In the genomic region with DNA sequence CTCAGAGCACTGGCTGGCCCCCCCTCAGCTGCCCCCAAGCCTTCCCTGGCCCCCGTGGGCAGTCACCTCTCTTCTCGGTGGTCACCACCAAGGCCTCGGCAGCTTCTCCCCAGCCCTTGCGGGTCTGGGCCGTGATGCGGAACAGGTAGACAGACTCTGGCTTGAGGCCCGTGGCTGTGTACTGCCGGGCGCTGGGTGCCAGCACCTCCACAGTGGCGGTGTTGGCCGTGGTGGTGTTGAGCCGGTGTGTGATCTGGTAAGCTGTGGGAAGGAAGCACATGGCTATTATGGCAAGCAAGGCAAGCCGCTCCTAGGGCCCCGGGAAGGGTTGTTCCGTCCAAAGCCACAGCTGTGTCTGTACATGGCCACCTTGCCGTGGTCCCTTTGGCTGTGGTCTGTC, we compare ENCODE assay signal across 27 cellular contexts.
DNase-seq lines count a peak whose midpoint lies in the region; ATAC-seq, FAIRE-seq and TF ChIP-seq lines count a peak whose summit lies in the region.
"Had no signal": no experiment of that assay in that cellular context is flagged by ENCODE, and none has a peak within 500 bp of the region (broad histone marks: within the 10 kb centered on the region; RNA-seq: fewer than 3 reads in every experiment).

No MANE protein-coding gene starts in this region.

- no peak for TF ChIP-seq CTCF in body of pancreas (IDR thresholded peaks at IDR 0.05)
- no peak for TF ChIP-seq CTCF in kidney (IDR thresholded peaks at IDR 0.05; ENCODE audit: borderline replicate concordance, extremely low read depth, insufficient read depth)
- no peak for TF ChIP-seq CTCF in pancreas (IDR thresholded peaks at IDR 0.05)

- H3K9ac ChIP-seq in kidney (ENCODE audit: low read length in 2 of 2) = no peak overlapping the region
- H3K9ac ChIP-seq: BLaER1 treated with 17β-estradiol and CSF1 and Interleukin-3, amounts not matched to agents 10 nM and 100 nM; GM23248 had no signal

- H3K27me3 ChIP-seq in H7 (ENCODE audit: control insufficient read depth, insufficient read depth, low read length) = no peaks in the 10 kb centered on the region
- H3K27me3 ChIP-seq in body of pancreas = no peaks in the 10 kb centered on the region
- no peaks in the 10 kb centered on the region for H3K27me3 ChIP-seq in pancreas
- H3K27me3 ChIP-seq: BE2C; BLaER1 treated with 17β-estradiol and CSF1 and Interleukin-3, amounts not matched to agents 10 nM and 100 nM had no signal

- no peaks in the 10 kb centered on the region for H3K36me3 ChIP-seq in H7 (replicated peaks; ENCODE audit: control insufficient read depth, insufficient read depth, low read length)
- no peaks in the 10 kb centered on the region for H3K36me3 ChIP-seq in body of pancreas (replicated peaks in 1 of 2; ENCODE audit: insufficient read depth in 1 of 2, low read depth in 2 of 2)
- H3K36me3 ChIP-seq in kidney (ENCODE audit: control insufficient read depth in 1 of 2, insufficient read depth in 2 of 2, low read length in 2 of 2) = no peaks in the 10 kb centered on the region
- no peaks in the 10 kb centered on the region for H3K36me3 ChIP-seq in pancreas
- H3K36me3 ChIP-seq: BE2C, HAP-1 had no signal

- no peak overlapping the region for H3K4me3 ChIP-seq in H7 (ENCODE audit: insufficient read depth, low read depth, low read length)
- no peak overlapping the region for H3K4me3 ChIP-seq in body of pancreas
- no peak overlapping the region for H3K4me3 ChIP-seq in kidney (ENCODE audit: low read length in 2 of 2)
- no peak overlapping the region for H3K4me3 ChIP-seq in pancreas
- H3K4me3 ChIP-seq: A549; BLaER1 treated with 17β-estradiol and CSF1 and Interleukin-3, amounts not matched to agents 10 nM and 100 nM; GM12878; GM23248; HAP-1 had no signal

- WGBS in body of pancreas, 2 donors = 68 to 96% methylated on average over 4 to 16 of the region's 16 CpGs
- WGBS in pancreas, 2 donors = 58 to 60% methylated on average over 16 of the region's 16 CpGs

- H3K27ac ChIP-seq in body of pancreas = no peak overlapping the region
- H3K27ac ChIP-seq in kidney (ENCODE audit: low read depth in 2 of 2, low read length in 2 of 2) = no peak overlapping the region
- H3K27ac ChIP-seq in pancreas = no peak overlapping the region
- H3K27ac ChIP-seq: A549; BLaER1 treated with 17β-estradiol and CSF1 and Interleukin-3, amounts not matched to agents 10 nM and 100 nM; GM23248 had no signal

- H3K9me3 ChIP-seq in body of pancreas = no peaks in the 10 kb centered on the region
- H3K9me3 ChIP-seq in kidney (ENCODE audit: control insufficient read depth in 1 of 2, low read length in 2 of 2) = no peaks in the 10 kb centered on the region
- no peaks in the 10 kb centered on the region for H3K9me3 ChIP-seq in pancreas
- H3K9me3 ChIP-seq: A549; BE2C; BLaER1 treated with 17β-estradiol and CSF1 and Interleukin-3, amounts not matched to agents 10 nM and 100 nM; HAP-1 had no signal

- ATAC-seq in body of pancreas (peak; percentile 41), pancreas (peak in 2 of 4 donors; percentile 76 to 83), left cardiac atrium (no peak)
- ATAC-seq: A549, GM12878 had no signal

- H3K4me1 ChIP-seq in body of pancreas (no peaks in the 10 kb centered on the region), kidney (ENCODE audit: control insufficient read depth in 1 of 2, insufficient read depth in 1 of 2, low read depth in 1 of 2, low read length in 2 of 2) (no peaks in the 10 kb centered on the region), pancreas (no peaks in the 10 kb centered on the region)
- H3K4me1 ChIP-seq: A549, HAP-1 had no signal

- DNase-seq in H7 = peak; percentile 19
- peak; percentile 24 to 69 (median 55) for DNase-seq in body of pancreas
- peak; percentile 54 for DNase-seq in kidney
- peak in 4 of 6 donors; percentile 46 to 83 (median 70) for DNase-seq in pancreas
- no peak for DNase-seq in midbrain (lab: John Stamatoyannopoulos, UW)
- no peak for DNase-seq in activated effector memory CD4-positive, alpha-beta T cell treated with anti-CD3 and anti-CD28 coated beads, Interleukin-2, amount 50 U/mL, for 16 hours
- DNase-seq in kidney glomerular epithelial cell (lab: John Stamatoyannopoulos, UW) = no peak
- DNase-seq in left cardiac atrium = no peak
- DNase-seq: 8988T; ACHN; AML-193; BE2C; CD4-positive, alpha-beta T cell; CD8-positive, alpha-beta memory T cell; DMS 273 treated with DMSO at 0.1 percent for 48 hours; DMS79; EL; GDM1; GM23248; HFFc6 had no signal

- intact Hi-C loops in body of pancreas (cut with DNase I) (no loop called here), kidney (cut with DNase I) (no loop called here), pancreas (cut with DNase I) (no loop called here), left cardiac atrium (cut with DNase I) (no loop called here)

- no peak for TF ChIP-seq POLR2A in body of pancreas (IDR thresholded peaks at IDR 0.05)

- FAIRE-seq in kidney (lab: Jason Lieb, UNC) (no peak), pancreas (lab: Jason Lieb, UNC) (no peak)
- FAIRE-seq: A549, D721Med, GM12878, GM19239, H1 had no signal

Comparison
In these comparisons a context has a peak if more than half of its experiments do, and no peak if none do; other contexts are left out.
1. DNase-seq: peak in H7 (single experiment), body of pancreas (4 of 4), kidney (single experiment) and pancreas (4 of 6); none in midbrain (single experiment), activated effector memory CD4-positive, alpha-beta T cell treated with anti-CD3 and anti-CD28 coated beads, Interleukin-2, amount 50 U/mL, for 16 hours (single experiment), kidney glomerular epithelial cell (single experiment) and left cardiac atrium (single experiment).